In the genomic region with DNA sequence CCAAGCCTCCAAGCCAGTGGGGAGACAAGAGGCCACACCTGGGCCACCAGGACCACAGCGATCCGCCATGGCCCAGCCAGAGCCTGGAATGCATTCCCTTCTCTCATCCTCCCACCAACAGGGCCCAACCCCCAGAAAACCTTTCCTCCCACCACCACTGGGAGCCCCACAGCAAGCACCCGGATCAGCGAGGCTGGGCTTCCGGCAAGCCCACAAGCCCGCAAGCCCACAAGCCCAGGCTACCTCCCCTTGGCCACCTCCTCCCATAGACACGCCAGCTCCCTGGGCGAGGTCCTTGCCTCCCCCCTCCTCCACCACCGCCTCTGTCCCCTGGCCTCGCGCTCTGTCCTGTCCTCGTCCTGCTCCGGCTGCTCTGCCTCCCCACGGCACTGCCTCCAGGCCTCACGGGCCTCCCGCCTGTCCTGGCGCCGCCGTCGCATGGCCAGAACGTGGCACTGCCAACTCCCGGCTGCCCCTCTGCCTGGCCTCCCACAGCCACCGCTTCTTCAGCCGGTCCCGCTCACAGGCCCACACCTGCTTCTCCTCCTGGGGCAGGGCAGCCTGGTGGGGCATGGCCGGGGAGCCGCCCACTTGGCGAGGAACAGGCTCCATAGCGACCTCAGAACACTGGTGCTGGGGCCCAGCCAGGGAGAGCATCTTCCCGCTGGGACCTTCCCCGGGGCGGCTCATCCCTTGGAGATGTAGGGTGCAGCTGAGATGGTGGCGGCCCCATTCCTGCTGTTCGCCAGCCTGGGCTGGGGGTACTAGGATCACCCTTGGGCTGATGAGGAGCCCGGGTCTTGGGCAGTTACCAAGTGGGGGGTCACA, we compare ENCODE assay signal across 1 cellular context.
TF ChIP-seq lines count a peak whose summit lies in the region.

No MANE protein-coding gene starts in this region.

TF ChIP-seq in K562, 482 proteins besides CTCF, POLR2A, EP300 and RAD21:
- TF ChIP-seq POLR2G (IDR thresholded peaks at IDR 0.05; ENCODE audit: low read depth, low read length) (peak; percentile 38; the same call in 1 of the 2 replicates), RBFOX2 (IDR thresholded peaks at IDR 0.05; ENCODE audit: low read depth, low read length) (no peak)
